In the genomic region with DNA sequence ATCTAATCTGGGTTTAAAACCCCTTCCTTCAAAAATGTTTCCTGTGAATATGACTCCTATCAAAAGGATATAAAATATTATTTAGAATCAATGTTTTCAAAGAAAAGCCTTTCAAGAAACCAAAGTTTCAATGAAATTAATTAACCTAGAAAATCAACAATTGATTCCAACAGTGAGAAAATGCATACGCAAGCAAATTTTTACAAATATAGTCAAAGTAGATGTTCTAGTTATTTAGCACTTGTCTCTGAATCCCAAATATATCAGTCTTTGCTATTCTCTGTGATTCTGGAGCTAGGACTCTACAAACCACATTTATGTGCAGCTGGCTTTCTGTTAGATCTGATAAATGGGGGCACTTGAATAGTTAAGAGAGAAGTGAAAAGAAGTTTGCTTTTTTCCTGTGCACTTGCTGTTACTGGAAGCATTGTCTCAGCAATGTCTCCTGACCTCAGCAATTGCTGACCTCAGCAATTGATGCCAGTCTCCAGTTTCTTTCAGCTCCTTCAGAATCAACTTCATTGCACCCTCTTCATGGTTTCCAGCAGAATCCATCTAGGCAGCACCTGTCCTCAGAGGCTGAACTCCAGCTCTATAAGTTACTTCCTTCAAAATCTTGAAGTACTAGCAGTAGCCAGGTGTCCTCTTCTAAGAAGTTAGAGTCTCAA, we compare ENCODE assay signal across 24 cellular contexts.
DNase-seq lines count a peak whose midpoint lies in the region; ATAC-seq, FAIRE-seq and TF ChIP-seq lines count a peak whose summit lies in the region.
"Had no signal": no experiment of that assay in that cellular context is flagged by ENCODE, and none has a peak within 500 bp of the region (broad histone marks: within the 10 kb centered on the region; RNA-seq: fewer than 3 reads in every experiment).

No MANE protein-coding gene starts in this region.

- no peak overlapping the region for H4K5ac ChIP-seq in H1 (ENCODE audit: insufficient read length, low read depth, low read length)

- POLR2A ChIA-PET in HepG2 (lab: Yijun Ruan, JAX), result no interaction called here
- POLR2A ChIA-PET in H1 (lab: Charles Lee; ENCODE audit: partially characterized antibody), result no interaction called here

- no peak overlapping the region for H2BK12ac ChIP-seq in H1 (ENCODE audit: low read depth, low read length)

- CTCF ChIA-PET in HepG2 (lab: Yijun Ruan, JAX; ENCODE audit: low intra/inter-chr PET ratio, low total read pairs), result no interaction called here
- CTCF ChIA-PET in H1 (lab: Charles Lee; ENCODE audit: partially characterized antibody), result no interaction called here

- no TSS peak for BruUV-seq in HepG2 (replicated peaks; lab: Mats Ljungman, UMichigan)

- TF ChIP-seq POLR2A in HepG2 (IDR thresholded peaks at IDR 0.05; ENCODE audit: insufficient read depth in 1 of 2, low read depth in 2 of 2, low read length in 2 of 2) (no peak), right lobe of liver (IDR thresholded peaks at IDR 0.05) (no peak), H1 (IDR thresholded peaks at IDR 0.05; ENCODE audit: control extremely low read depth in 1 of 2, low read depth in 2 of 2, low read length in 2 of 2) (no peak), uterus (IDR thresholded peaks at IDR 0.05) (no peak)

- no peak for ATAC-seq in HepG2
- ATAC-seq in right lobe of liver, result no peak
- peak; percentile 67 for ATAC-seq in DND-41 (ENCODE audit: insufficient read depth, low read depth)
- ATAC-seq in GM21381 (IDR thresholded peaks at IDR 0.05; ENCODE audit: unreplicated experiment), result no peak
- ATAC-seq: CD8-positive, alpha-beta T cell; GM12878 had no signal

- no peak overlapping the region for H3K56ac ChIP-seq in H1 (replicated peaks; ENCODE audit: insufficient read length, low read depth, low read length)

- H3K4ac ChIP-seq in H1 (replicated peaks; ENCODE audit: insufficient read length, low read depth, low read length), result no peak overlapping the region

- H3K27me3 ChIP-seq in HepG2 (ENCODE audit: control insufficient read depth in 1 of 2, insufficient read depth in 2 of 2, low read length in 2 of 2) (no peaks in the 10 kb centered on the region), right lobe of liver (no peaks in the 10 kb centered on the region), DND-41 (ENCODE audit: insufficient read depth, low read length, poor library complexity) (no peaks in the 10 kb centered on the region), MM.1S (replicated peaks; ENCODE audit: insufficient read depth, low read length) (no peaks in the 10 kb centered on the region), H1 (replicated peaks in 1 of 4; ENCODE audit: control insufficient read depth in 3 of 4, extremely low read depth in 1 of 4, insufficient read depth in 3 of 4, low read length in 3 of 4) (no peaks in the 10 kb centered on the region), uterus (no peaks in the 10 kb centered on the region)
- H3K27me3 ChIP-seq: BLaER1 treated with 17β-estradiol and CSF1 and Interleukin-3, amounts not matched to agents 10 nM and 100 nM had no signal

- no peak for TF ChIP-seq RAD21 in HepG2 (CRISPR knock-in tag; IDR thresholded peaks at IDR 0.05)
- no peak for TF ChIP-seq RAD21 in H1 (IDR thresholded peaks at IDR 0.05 in 1 of 2, conservative IDR thresholded peaks at IDR 0.05 in 1 of 2; ENCODE audit: low read depth in 2 of 2, low read length in 2 of 2)

- H2BK15ac ChIP-seq in H1 (ENCODE audit: low read length), result no peak overlapping the region

- no peaks in the 10 kb centered on the region for H3K9me3 ChIP-seq in HepG2 (ENCODE audit: low read length)
- H3K9me3 ChIP-seq in right lobe of liver, result no peaks in the 10 kb centered on the region
- H3K9me3 ChIP-seq in DND-41 (ENCODE audit: insufficient read depth, low read length, severe bottlenecking), result peaks cover 17% of the 10 kb centered on the region
- H3K9me3 ChIP-seq in MM.1S (replicated peaks; ENCODE audit: insufficient read depth, low read length), result no peaks in the 10 kb centered on the region
- peaks cover 4% of the 10 kb centered on the region in 2 experiments; a peak in 2 of 4 replicates for H3K9me3 ChIP-seq in H1 (ENCODE audit: insufficient read depth in 2 of 2, low read depth in 1 of 2, low read length in 1 of 2)
- H3K9me3 ChIP-seq in uterus, result no peaks in the 10 kb centered on the region

- no peak overlapping the region for H3K23ac ChIP-seq in H1 (ENCODE audit: insufficient read length)

- no peak for TF ChIP-seq CTCF in HepG2 (CRISPR knock-in tag; IDR thresholded peaks at IDR 0.05)
- no peak for TF ChIP-seq CTCF in right lobe of liver (IDR thresholded peaks at IDR 0.05)
- TF ChIP-seq CTCF in DND-41 (IDR thresholded peaks at IDR 0.05; ENCODE audit: borderline replicate concordance, extremely low read depth, low read length, poor library complexity, severe bottlenecking), result no peak
- TF ChIP-seq CTCF in MM.1S (IDR thresholded peaks at IDR 0.05; ENCODE audit: low read length), result no peak
- TF ChIP-seq CTCF in H1 (IDR thresholded peaks at IDR 0.05; ENCODE audit: control extremely low read depth in 1 of 3, insufficient read depth in 1 of 3, low read depth in 1 of 3, low read length in 3 of 3), result no peak
- TF ChIP-seq CTCF in uterus (IDR thresholded peaks at IDR 0.05), result no peak

- no peak overlapping the region for H3K27ac Mint-ChIP-seq in activated T-helper 1 cell treated with anti-CD3 and anti-CD28 coated beads, Interleukin-12 subunit alpha, Interleukin-12 subunit beta, Interleukin-2, Interleukin-4 antibody, amounts not matched to agents 30 ng/mL and 10 ng/mL and 1 ng/mL, durations not matched to agents 14 hours and 24 hours and 36 hours
- H3K27ac Mint-ChIP-seq: B cell; CD4-positive, alpha-beta T cell; CD8-positive, alpha-beta T cell had no signal

- H3K36me3 ChIP-seq in HepG2 (replicated peaks in 1 of 2; ENCODE audit: control insufficient read depth in 1 of 2, insufficient read depth in 2 of 2, low read length in 2 of 2) (no peaks in the 10 kb centered on the region), right lobe of liver (no peaks in the 10 kb centered on the region), DND-41 (ENCODE audit: insufficient read depth, low read length) (0 out of 2 replicates have a peak, but pooled peaks cover 3% of the 10 kb centered on the region), MM.1S (replicated peaks; ENCODE audit: insufficient read depth, low read length) (no peaks in the 10 kb centered on the region), H1 (ENCODE audit: control insufficient read depth in 2 of 4, insufficient read depth in 4 of 4, low read length in 3 of 4) (no peaks in the 10 kb centered on the region), uterus (no peaks in the 10 kb centered on the region)
- H3K36me3 ChIP-seq: BLaER1 treated with 17β-estradiol and CSF1 and Interleukin-3, amounts not matched to agents 10 nM and 100 nM had no signal

- no peak overlapping the region for H2AFZ ChIP-seq in HepG2 (ENCODE audit: low read length)
- no peak overlapping the region for H2AFZ ChIP-seq in DND-41 (ENCODE audit: low read depth, low read length)
- H2AFZ ChIP-seq in MM.1S (ENCODE audit: low read length), result no peak overlapping the region
- H2AFZ ChIP-seq in H1 (ENCODE audit: low read length), result no peak overlapping the region

- H3K79me1 ChIP-seq in H1 (ENCODE audit: low read depth, low read length), result no peaks in the 10 kb centered on the region

- no peaks in the 10 kb centered on the region for H3K27me3 Mint-ChIP-seq in activated T-helper 1 cell treated with anti-CD3 and anti-CD28 coated beads, Interleukin-12 subunit alpha, Interleukin-12 subunit beta, Interleukin-2, Interleukin-4 antibody, amounts not matched to agents 30 ng/mL and 10 ng/mL and 1 ng/mL, durations not matched to agents 14 hours and 24 hours and 36 hours (ENCODE audit: insufficient read depth)
- H3K27me3 Mint-ChIP-seq: B cell had no signal

- in situ Hi-C loops in HepG2 (cut with HindIII; ENCODE audit: extremely low pct_ligation_motif_present, low pct_unique_long_range_greater_than_20kb), result no loop called here

- H3K9me2 ChIP-seq in MM.1S (replicated peaks; ENCODE audit: insufficient read depth, low read length), result no peaks in the 10 kb centered on the region

- H2BK5ac ChIP-seq in H1 (ENCODE audit: low read depth, low read length), result no peak overlapping the region

- FAIRE-seq in HepG2 (lab: Jason Lieb, UNC), result no peak
- FAIRE-seq in H1 (lab: Jason Lieb, UNC), result no peak
- FAIRE-seq: A204.1, D721Med, GM12878, GM12892, GM18507 had no signal

- H3K9me3 Mint-ChIP-seq in activated T-helper 1 cell treated with anti-CD3 and anti-CD28 coated beads, Interleukin-12 subunit alpha, Interleukin-12 subunit beta, Interleukin-2, Interleukin-4 antibody, amounts not matched to agents 30 ng/mL and 10 ng/mL and 1 ng/mL, durations not matched to agents 14 hours and 24 hours and 36 hours, result peaks cover 7% of the 10 kb centered on the region

- H4K20me1 ChIP-seq in HepG2 (ENCODE audit: insufficient read depth, low read length) (no peaks in the 10 kb centered on the region), DND-41 (ENCODE audit: insufficient read depth, low read length) (no peaks in the 10 kb centered on the region), MM.1S (ENCODE audit: insufficient read depth, low read length) (no peaks in the 10 kb centered on the region), H1 (replicated peaks in 1 of 2; ENCODE audit: control insufficient read depth in 1 of 2, insufficient read depth in 2 of 2, low read length in 2 of 2) (no peaks in the 10 kb centered on the region)
- H4K20me1 ChIP-seq: BLaER1 treated with 17β-estradiol and CSF1 and Interleukin-3, amounts not matched to agents 10 nM and 100 nM had no signal

- H3K4me2 ChIP-seq in HepG2 (ENCODE audit: low read depth, low read length), result no peak overlapping the region
- no peak overlapping the region for H3K4me2 ChIP-seq in DND-41 (ENCODE audit: insufficient read depth, low read length)
- no peak overlapping the region for H3K4me2 ChIP-seq in MM.1S (ENCODE audit: low read depth, low read length)
- H3K4me2 ChIP-seq in H1 (ENCODE audit: insufficient read depth in 1 of 2, low read depth in 2 of 2, low read length in 2 of 2), result no peak overlapping the region

- H3K27ac ChIP-seq in HepG2 (ENCODE audit: extremely low read length, insufficient read depth, low read length) (no peak overlapping the region), right lobe of liver (no peak overlapping the region), DND-41 (ENCODE audit: low read length) (peak overlapping the region; percentile 47), MM.1S (ENCODE audit: low read length) (no peak overlapping the region), H1 (ENCODE audit: low read depth, low read length) (no peak overlapping the region), uterus (no peak overlapping the region)
- H3K27ac ChIP-seq: BLaER1 treated with 17β-estradiol and CSF1 and Interleukin-3, amounts not matched to agents 10 nM and 100 nM; C4-2B had no signal

- no peak overlapping the region for H3K14ac ChIP-seq in H1 (ENCODE audit: insufficient read length)

- H4K91ac ChIP-seq in H1 (replicated peaks; ENCODE audit: insufficient read length, low read length), result no peak overlapping the region

- H4K8ac ChIP-seq in H1 (ENCODE audit: extremely low read depth, insufficient read depth, low read length), result no peak overlapping the region

- no peaks in the 10 kb centered on the region for H3K4me1 ChIP-seq in HepG2 (ENCODE audit: insufficient read depth, low read length)
- no peaks in the 10 kb centered on the region for H3K4me1 ChIP-seq in right lobe of liver
- H3K4me1 ChIP-seq in DND-41 (ENCODE audit: insufficient read depth, low read length), result peaks cover 12% of the 10 kb centered on the region
- no peaks in the 10 kb centered on the region for H3K4me1 ChIP-seq in MM.1S (ENCODE audit: low read length)
- no peaks in the 10 kb centered on the region for H3K4me1 ChIP-seq in H1 (replicated peaks in 1 of 4; ENCODE audit: control insufficient read depth in 3 of 4, insufficient read depth in 4 of 4, low read length in 3 of 4)
- no peaks in the 10 kb centered on the region for H3K4me1 ChIP-seq in uterus
- H3K4me1 ChIP-seq: Caco-2 had no signal

- H3K79me2 ChIP-seq in HepG2 (ENCODE audit: insufficient read depth, low read length), result no peaks in the 10 kb centered on the region
- no peaks in the 10 kb centered on the region for H3K79me2 ChIP-seq in DND-41 (ENCODE audit: insufficient read depth, low read length)
- H3K79me2 ChIP-seq in MM.1S (ENCODE audit: low read length), result no peaks in the 10 kb centered on the region
- H3K79me2 ChIP-seq in H1 (ENCODE audit: control insufficient read depth in 1 of 2, insufficient read depth in 2 of 2, low read length in 2 of 2), result no peaks in the 10 kb centered on the region

- H3K18ac ChIP-seq in H1 (ENCODE audit: extremely low read depth, low read length), result no peak overlapping the region

- H3K23me2 ChIP-seq in H1 (ENCODE audit: low read depth, low read length), result no peaks in the 10 kb centered on the region

- H3K4me3 ChIP-seq in HepG2 (replicated peaks in 1 of 3; ENCODE audit: insufficient read depth in 1 of 3, low read depth in 2 of 3, low read length in 3 of 3) (no peak overlapping the region), right lobe of liver (no peak overlapping the region), DND-41 (ENCODE audit: low read depth in 1 of 2, low read length in 2 of 2) (no peak overlapping the region), MM.1S (ENCODE audit: low read length) (no peak overlapping the region), H1 (ENCODE audit: extremely low read depth in 1 of 4, insufficient read depth in 2 of 4, low read depth in 3 of 4, low read length in 4 of 4) (no peak overlapping the region), uterus (no peak overlapping the region)
- H3K4me3 ChIP-seq: BLaER1 treated with 17β-estradiol and CSF1 and Interleukin-3, amounts not matched to agents 10 nM and 100 nM; GM12878 had no signal

- WGBS in HepG2 (ENCODE audit: low lambda C conversion rate), result 23% methylated on average over 1 of the region's 1 CpG
- 77% methylated on average over 1 of the region's 1 CpG for WGBS in right lobe of liver (ENCODE audit: insufficient coverage, low coverage, low lambda C conversion rate, missing lambda C conversion rate)
- 92% methylated on average over 1 of the region's 1 CpG; no CpG with 5 or more reads in 1 of the 2 experiments for WGBS in H1 (ENCODE audit: extremely low coverage in 1 of 2, insufficient coverage in 1 of 2, insufficient read length in 1 of 2, insufficient replicate concordance in 2 of 2, low coverage in 1 of 2, low lambda C conversion rate in 2 of 2, missing lambda C conversion rate in 1 of 2), 2 experiments

- H2BK20ac ChIP-seq in H1 (ENCODE audit: low read length), result no peak overlapping the region

- H2BK120ac ChIP-seq in H1 (replicated peaks; ENCODE audit: low read depth, low read length), result no peak overlapping the region

- H3K36me3 Mint-ChIP-seq in activated T-helper 1 cell treated with anti-CD3 and anti-CD28 coated beads, Interleukin-12 subunit alpha, Interleukin-12 subunit beta, Interleukin-2, Interleukin-4 antibody, amounts not matched to agents 30 ng/mL and 10 ng/mL and 1 ng/mL, durations not matched to agents 14 hours and 24 hours and 36 hours (ENCODE audit: low read depth), result no peaks in the 10 kb centered on the region
- H3K36me3 Mint-ChIP-seq: CD8-positive, alpha-beta T cell had no signal

- TF ChIP-seq EP300 in HepG2 (IDR thresholded peaks at IDR 0.05; ENCODE audit: low read depth in 2 of 2, low read length in 2 of 2) (no peak), HepG2 (CRISPR knock-in tag; IDR thresholded peaks at IDR 0.05; ENCODE audit: borderline replicate concordance) (no peak), H1 (IDR thresholded peaks at IDR 0.05; ENCODE audit: borderline replicate concordance in 1 of 2, low read depth in 2 of 2, low read length in 2 of 2) (no peak)

- no peak for DNase-seq in HepG2 (ENCODE audit: low spot score)
- DNase-seq in right lobe of liver, result no peak
- DNase-seq in DND-41, result no peak
- peak; percentile 20 for DNase-seq in MM.1S
- DNase-seq in H1 (ENCODE audit: low read depth in 1 of 2, low spot score in 2 of 2), result no peak
- DNase-seq in activated T-helper 1 cell treated with anti-CD3 and anti-CD28 coated beads, Interleukin-12 subunit alpha, Interleukin-12 subunit beta, Interleukin-2, Interleukin-4 antibody, amounts not matched to agents 30 ng/mL and 10 ng/mL and 1 ng/mL, durations not matched to agents 14 hours and 24 hours and 36 hours (ENCODE audit: low spot score), result no peak
- no peak for DNase-seq in uterus
- DNase-seq: 8988T; AML-193; Caco-2; Calu3; CD4-positive, alpha-beta T cell; CD8-positive, alpha-beta T cell; EL; GDM1 had no signal

- intact Hi-C loops in HepG2 (cut with micrococcal nuclease; ENCODE audit: unreplicated experiment) (no loop called here), right lobe of liver (cut with DNase I) (no loop called here), uterus (cut with DNase I; ENCODE audit: low total_unique reads) (no loop called here)
- intact Hi-C loops in activated T-helper 1 cell treated with anti-CD3 and anti-CD28 coated beads, Interleukin-12 subunit alpha, Interleukin-12 subunit beta, Interleukin-2, Interleukin-4 antibody, amounts not matched to agents 30 ng/mL and 10 ng/mL and 1 ng/mL, durations not matched to agents 14 hours and 24 hours and 36 hours (cut with micrococcal nuclease), result no loop called here

- H3K9ac ChIP-seq in HepG2 (ENCODE audit: insufficient read depth, low read depth, low read length), result no peak overlapping the region
- H3K9ac ChIP-seq in DND-41 (ENCODE audit: low read depth, low read length), result no peak overlapping the region
- no peak overlapping the region for H3K9ac ChIP-seq in MM.1S (ENCODE audit: low read length)
- H3K9ac ChIP-seq in H1 (replicated peaks in 1 of 4; ENCODE audit: extremely low read depth in 1 of 4, low read depth in 3 of 4, low read length in 3 of 4), result no peak overlapping the region
- H3K9ac ChIP-seq: BLaER1 treated with 17β-estradiol and CSF1 and Interleukin-3, amounts not matched to agents 10 nM and 100 nM had no signal

- H3K4me1 Mint-ChIP-seq in activated T-helper 1 cell treated with anti-CD3 and anti-CD28 coated beads, Interleukin-12 subunit alpha, Interleukin-12 subunit beta, Interleukin-2, Interleukin-4 antibody, amounts not matched to agents 30 ng/mL and 10 ng/mL and 1 ng/mL, durations not matched to agents 14 hours and 24 hours and 36 hours (ENCODE audit: low read depth), result no peaks in the 10 kb centered on the region
- H3K4me1 Mint-ChIP-seq: B cell had no signal

- no peaks in the 10 kb centered on the region for H3F3A ChIP-seq in MM.1S (ENCODE audit: insufficient read depth, low read length)

- H2AK5ac ChIP-seq in H1 (ENCODE audit: low read depth, low read length), result no peak overlapping the region

- H3K4me3 Mint-ChIP-seq in activated T-helper 1 cell treated with anti-CD3 and anti-CD28 coated beads, Interleukin-12 subunit alpha, Interleukin-12 subunit beta, Interleukin-2, Interleukin-4 antibody, amounts not matched to agents 30 ng/mL and 10 ng/mL and 1 ng/mL, durations not matched to agents 14 hours and 24 hours and 36 hours, result no peak overlapping the region
- H3K4me3 Mint-ChIP-seq: B cell; CD4-positive, alpha-beta T cell; CD8-positive, alpha-beta T cell had no signal
